9 cellular contexts compared by ENCODE assay signal in the genomic region with DNA sequence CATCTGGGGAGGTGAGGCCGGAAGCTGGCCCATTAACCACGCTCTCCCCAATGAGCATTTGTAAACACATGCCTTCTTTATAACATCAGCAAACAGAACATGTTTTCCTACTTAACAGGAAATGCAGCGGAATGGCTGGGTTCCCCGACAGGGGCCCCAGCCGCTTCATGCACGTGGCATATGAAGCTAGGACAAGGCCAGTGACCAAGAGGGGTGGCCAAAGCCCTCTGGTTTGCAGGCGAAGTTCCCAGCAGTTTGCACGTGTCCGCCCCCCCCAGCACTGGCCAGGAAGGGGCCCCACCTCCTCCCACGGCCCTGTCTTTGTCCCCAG. TPM values are rescaled to one million over a fixed set of nuclear protein-coding genes. Genes with fewer than 3 reads are reported as not detected.
DNase-seq lines count a peak whose midpoint lies in the region; ATAC-seq, FAIRE-seq and TF ChIP-seq lines count a peak whose summit lies in the region.
"Had no signal": no experiment of that assay in that cellular context is flagged by ENCODE, and none has a peak within 500 bp of the region (broad histone marks: within the 10 kb centered on the region; RNA-seq: fewer than 3 reads in every experiment).

No MANE protein-coding gene starts in this region.

- peak overlapping the region; percentile 54 to 69 for H3K9ac ChIP-seq in K562 (ENCODE audit: insufficient read depth in 1 of 2, low read depth in 2 of 2, low read length in 2 of 2)

- H3K4me2 ChIP-seq in K562 (ENCODE audit: insufficient read depth, low read length) = peak overlapping the region; percentile 80

- peak overlapping the region; percentile 67 for H2AFZ ChIP-seq in K562 (ENCODE audit: low read depth, low read length)

- H3K4me3 ChIP-seq in K562 = no peak overlapping the region

- H4K20me1 ChIP-seq in K562 (replicated peaks; ENCODE audit: control insufficient read depth, insufficient read depth, low read length) = no peaks in the 10 kb centered on the region

- H3K27ac ChIP-seq in K562 (ENCODE audit: extremely low read depth, low read depth, low read length) = peak overlapping the region; percentile 95
- peak overlapping the region; percentile 59 for H3K27ac ChIP-seq in substantia nigra (ENCODE audit: low read depth, low read length, poor library complexity, severe bottlenecking)

- FAIRE-seq in K562 (lab: Jason Lieb, UNC) = peak; percentile 78

- no peaks in the 10 kb centered on the region for H3K9me3 ChIP-seq in K562 (replicated peaks; ENCODE audit: control insufficient read depth, insufficient read depth, low read depth, low read length)

- H3K4me1 ChIP-seq in K562 (replicated peaks in 1 of 2; ENCODE audit: control insufficient read depth in 2 of 2, insufficient read depth in 2 of 2, low read length in 2 of 2) = peaks cover 48 to 62% of the 10 kb centered on the region in 2 experiments

- DNase-seq in HS-5 (ENCODE audit: low read depth) = peak; percentile 47
- peak; percentile 64 to 77 (median 66) for DNase-seq in K562 (ENCODE audit: extremely low read depth in 1 of 4, low spot score in 3 of 4)
- DNase-seq in left lobe of liver (ENCODE audit: low spot score) = no peak
- DNase-seq in substantia nigra (lab: John Stamatoyannopoulos, UW) = peak in 11 of 49 donors; percentile 14 to 55 (median 40)
- no peak for DNase-seq in NCI-H82 (lab: John Stamatoyannopoulos, UW)
- DNase-seq in T-helper 9 cell = no peak

- POLR2A ChIA-PET in K562 (lab: Yijun Ruan, JAX) = interaction anchor here (0.6 to 1.0 kb wide), 3 partner anchors 61 to 148 kb away, joined by 3 to 5 read pairs (median 4); no protein-coding TSS in a partner anchor

- peaks cover 5% of the 10 kb centered on the region; the same call in 1 of the 3 replicates for H3K79me2 ChIP-seq in K562 (ENCODE audit: control insufficient read depth, insufficient read depth, low read length)

- H3K27me3 ChIP-seq in K562 (ENCODE audit: control insufficient read depth in 2 of 2, insufficient read depth in 2 of 2, low read length in 2 of 2) = no peaks in the 10 kb centered on the region

- no peaks in the 10 kb centered on the region for H3K36me3 ChIP-seq in K562 (ENCODE audit: control insufficient read depth, insufficient read depth, low read length)

- BruUV-seq in K562 (replicated peaks; lab: Mats Ljungman, UMichigan) = TSS peak; percentile 46

- in situ Hi-C loops in K562 (cut with MboI) = no loop called here

- CTCF ChIA-PET in K562 (lab: Yijun Ruan, JAX; ENCODE audit: low intra/inter-chr PET ratio) = no interaction called here

- no peak for TF ChIP-seq RAD21 in K562 (CRISPR knock-in tag; conservative IDR thresholded peaks at IDR 0.05 in 1 of 2, IDR thresholded peaks at IDR 0.05 in 1 of 2)

- 11% methylated on average over 10 of the region's 10 CpGs for WGBS in K562 (ENCODE audit: insufficient coverage, low coverage, missing lambda C conversion rate)

- TF ChIP-seq EP300 in K562 (IDR thresholded peaks at IDR 0.05; ENCODE audit: low read length) = no peak

- intact Hi-C loops in K562 (cut with micrococcal nuclease) = loop anchor here (2.0 to 10.0 kb wide), 5 partner anchors 40 to 308 kb away; a partner anchor contains a TSS

- H3K9me1 ChIP-seq in K562 (ENCODE audit: control insufficient read depth, insufficient read depth, low read length) = no peaks in the 10 kb centered on the region

- TF ChIP-seq CTCF in K562 (IDR thresholded peaks at IDR 0.05 in 2 of 3, conservative IDR thresholded peaks at IDR 0.05 in 1 of 3; ENCODE audit: insufficient read depth in 2 of 3, low read depth in 1 of 3, low read length in 3 of 3) = no peak

- ATAC-seq in K562 (peak; percentile 14), left lobe of liver (peak; percentile 30), GM18505 (IDR thresholded peaks at IDR 0.05; ENCODE audit: unreplicated experiment) (no peak)
- no peak for ATAC-seq in activated CD4-positive, CD25-positive, alpha-beta regulatory T cell treated with anti-CD3 and anti-CD28 coated beads, Interleukin-2, amount 50 U/mL, for 24 hours

- TF ChIP-seq POLR2A in K562 (conservative IDR thresholded peaks at IDR 0.05) (no peak), GM18505 (IDR thresholded peaks at IDR 0.05; ENCODE audit: borderline replicate concordance, extremely low read depth, insufficient read depth, insufficient read length) (no peak)

TF ChIP-seq in K562, 482 proteins besides CTCF, POLR2A, EP300 and RAD21 (continues in another document):
- no peak for TF ChIP-seq NR2C2 (CRISPR knock-in tag; IDR thresholded peaks at IDR 0.05)
- TF ChIP-seq NR2C2 (tag; IDR thresholded peaks at IDR 0.05) = peak; percentile 56; the same call in 1 of the 2 replicates
- TF ChIP-seq, protein P1, sequence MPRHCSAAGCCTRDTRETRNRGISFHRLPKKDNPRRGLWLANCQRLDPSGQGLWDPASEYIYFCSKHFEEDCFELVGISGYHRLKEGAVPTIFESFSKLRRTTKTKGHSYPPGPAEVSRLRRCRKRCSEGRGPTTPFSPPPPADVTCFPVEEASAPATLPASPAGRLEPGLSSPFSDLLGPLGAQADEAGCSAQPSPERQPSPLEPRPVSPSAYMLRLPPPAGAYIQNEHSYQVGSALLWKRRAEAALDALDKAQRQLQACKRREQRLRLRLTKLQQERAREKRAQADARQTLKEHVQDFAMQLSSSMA (CRISPR knock-in tag; IDR thresholded peaks at IDR 0.05) = no peak
- TF ChIP-seq ETV1 (tag; conservative IDR thresholded peaks at IDR 0.05; ENCODE audit: low read depth) = 0 out of 2 replicates have a peak, but pooled peaks have one; percentile 24
- TF ChIP-seq, protein P2, sequence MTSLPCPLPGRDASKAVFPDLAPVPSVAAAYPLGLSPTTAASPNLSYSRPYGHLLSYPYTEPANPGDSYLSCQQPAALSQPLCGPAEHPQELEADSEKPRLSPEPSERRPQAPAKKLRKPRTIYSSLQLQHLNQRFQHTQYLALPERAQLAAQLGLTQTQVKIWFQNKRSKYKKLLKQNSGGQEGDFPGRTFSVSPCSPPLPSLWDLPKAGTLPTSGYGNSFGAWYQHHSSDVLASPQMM (CRISPR knock-in tag; IDR thresholded peaks at IDR 0.05) = no peak
- TF ChIP-seq XRCC4 (IDR thresholded peaks at IDR 0.05; ENCODE audit: extremely low read depth, insufficient read depth, insufficient read length) = no peak
- TF ChIP-seq ZNF408 (CRISPR knock-in tag; IDR thresholded peaks at IDR 0.05; ENCODE audit: low read depth) = no peak
- TF ChIP-seq MYNN (IDR thresholded peaks at IDR 0.05) = no peak
- no peak for TF ChIP-seq MYNN (CRISPR knock-in tag; IDR thresholded peaks at IDR 0.05)
- no peak for TF ChIP-seq SMARCB1 (IDR thresholded peaks at IDR 0.05; ENCODE audit: insufficient read length, low read depth)
- TF ChIP-seq, protein P3, sequence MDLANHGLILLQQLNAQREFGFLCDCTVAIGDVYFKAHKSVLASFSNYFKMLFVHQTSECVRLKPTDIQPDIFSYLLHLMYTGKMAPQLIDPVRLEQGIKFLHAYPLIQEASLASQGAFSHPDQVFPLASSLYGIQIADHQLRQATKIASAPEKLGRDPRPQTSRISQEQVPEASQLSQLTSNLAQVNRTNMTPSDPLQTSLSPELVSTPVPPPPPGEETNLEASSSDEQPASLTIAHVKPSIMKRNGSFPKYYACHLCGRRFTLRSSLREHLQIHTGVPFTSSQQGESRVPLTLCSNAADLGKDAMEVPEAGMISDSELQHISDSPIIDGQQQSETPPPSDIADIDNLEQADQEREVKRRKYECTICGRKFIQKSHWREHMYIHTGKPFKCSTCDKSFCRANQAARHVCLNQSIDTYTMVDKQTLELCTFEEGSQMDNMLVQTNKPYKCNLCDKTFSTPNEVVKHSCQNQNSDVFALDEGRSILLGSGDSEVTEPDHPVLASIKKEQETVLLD (IDR thresholded peaks at IDR 0.05) = no peak
- no peak; the same call in 1 of the 2 replicates for TF ChIP-seq CHD2 (IDR thresholded peaks at IDR 0.05; ENCODE audit: low read depth, low read length)
- no peak for TF ChIP-seq EHMT2 (IDR thresholded peaks at IDR 0.05)
- no peak for TF ChIP-seq WHSC1 (IDR thresholded peaks at IDR 0.05; ENCODE audit: low read length)
- TF ChIP-seq, protein P4, sequence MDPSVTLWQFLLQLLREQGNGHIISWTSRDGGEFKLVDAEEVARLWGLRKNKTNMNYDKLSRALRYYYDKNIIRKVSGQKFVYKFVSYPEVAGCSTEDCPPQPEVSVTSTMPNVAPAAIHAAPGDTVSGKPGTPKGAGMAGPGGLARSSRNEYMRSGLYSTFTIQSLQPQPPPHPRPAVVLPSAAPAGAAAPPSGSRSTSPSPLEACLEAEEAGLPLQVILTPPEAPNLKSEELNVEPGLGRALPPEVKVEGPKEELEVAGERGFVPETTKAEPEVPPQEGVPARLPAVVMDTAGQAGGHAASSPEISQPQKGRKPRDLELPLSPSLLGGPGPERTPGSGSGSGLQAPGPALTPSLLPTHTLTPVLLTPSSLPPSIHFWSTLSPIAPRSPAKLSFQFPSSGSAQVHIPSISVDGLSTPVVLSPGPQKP (CRISPR knock-in tag; IDR thresholded peaks at IDR 0.05) = no peak
- no peak for TF ChIP-seq NR2F6 (CRISPR knock-in tag; IDR thresholded peaks at IDR 0.05)
- no peak for TF ChIP-seq ELF4 (CRISPR knock-in tag; IDR thresholded peaks at IDR 0.05)
- TF ChIP-seq, protein P5, sequence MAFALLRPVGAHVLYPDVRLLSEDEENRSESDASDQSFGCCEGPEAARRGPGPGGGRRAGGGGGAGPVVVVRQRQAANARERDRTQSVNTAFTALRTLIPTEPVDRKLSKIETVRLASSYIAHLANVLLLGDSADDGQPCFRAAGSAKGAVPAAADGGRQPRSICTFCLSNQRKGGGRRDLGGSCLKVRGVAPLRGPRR (CRISPR knock-in tag; IDR thresholded peaks at IDR 0.05) = no peak
- TF ChIP-seq KDM2B (CRISPR knock-in tag; IDR thresholded peaks at IDR 0.05) = no peak

RNA-seq across cellular contexts. Expression of a gene that starts 38.7 kb away (rescaled TPM):
- not detected in 2 replicates for total RNA-seq in K562 (2011; cell fraction: chromatin; rRNA removed; ENCODE audit: low replicate concordance)
- not detected in 2 replicates for total RNA-seq in K562 (2011; cell fraction: nucleolus; rRNA removed)
- total RNA-seq in K562 (2011; cell fraction: nucleoplasm; rRNA removed) = not detected in 2 replicates
- not detected in 2 replicates for total RNA-seq in K562 (2014; rRNA removed)
- not detected in 2 replicates for total RNA-seq in K562 (2014; rRNA removed; fragmentation: Illumina TruSeq; extraction: Trizol)
- not detected in 2 replicates for total RNA-seq in K562 (2015; rRNA removed; fragmentation: Illumina TruSeq; extraction: Trizol)
- total RNA-seq in K562 (2021) = not detected in 2 replicates
- polyA plus RNA-seq in K562 (2011; rRNA removed) = not detected in 2 replicates
- polyA plus RNA-seq in K562 (2011; cell fraction: cytosol; rRNA removed) = not detected in 2 replicates
- not detected in 2 replicates for polyA plus RNA-seq in K562 (2011; cell fraction: nucleus; rRNA removed)
- not detected in 2 replicates for polyA plus RNA-seq in K562 (2012)
- not detected in 2 replicates for polyA plus RNA-seq in K562 (2014; fragmentation: Illumina TruSeq; extraction: Trizol)
- polyA plus RNA-seq in K562 (2014; fragmentation: Nextera tagmentation; extraction: Ambion mirVana) = not detected
- polyA plus RNA-seq in K562 (2014; rRNA removed) = not detected in 2 replicates
- not detected in 2 replicates for polyA minus RNA-seq in K562 (2011; rRNA and poly(A)+ RNA removed)
- not detected in 2 replicates for polyA minus RNA-seq in K562 (2011; cell fraction: cytosol; rRNA and poly(A)+ RNA removed)
- polyA minus RNA-seq in K562 (2011; cell fraction: nucleus; rRNA and poly(A)+ RNA removed) = not detected in 2 replicates
- 27.5 TPM for total RNA-seq in left lobe of liver
- total RNA-seq: temporal lobe had no signal

Comparison
In these comparisons a context has a peak if more than half of its experiments do, and no peak if none do; other contexts are left out.
1. DNase-seq: peak in HS-5 (single experiment) and K562 (4 of 4); none in left lobe of liver (single experiment), NCI-H82 (single experiment) and T-helper 9 cell (single experiment).
2. ATAC-seq: peak in K562 (single experiment) and left lobe of liver (single experiment); none in GM18505 (single experiment) and activated CD4-positive, CD25-positive, alpha-beta regulatory T cell treated with anti-CD3 and anti-CD28 coated beads, Interleukin-2, amount 50 U/mL, for 24 hours (0 of 2).
3. RNA of a gene that starts 38.7 kb away (total RNA-seq): 27.5 TPM in left lobe of liver (single experiment); not detected in K562; every median in the first group is over 10 times any median in the second.